In the genomic region with DNA sequence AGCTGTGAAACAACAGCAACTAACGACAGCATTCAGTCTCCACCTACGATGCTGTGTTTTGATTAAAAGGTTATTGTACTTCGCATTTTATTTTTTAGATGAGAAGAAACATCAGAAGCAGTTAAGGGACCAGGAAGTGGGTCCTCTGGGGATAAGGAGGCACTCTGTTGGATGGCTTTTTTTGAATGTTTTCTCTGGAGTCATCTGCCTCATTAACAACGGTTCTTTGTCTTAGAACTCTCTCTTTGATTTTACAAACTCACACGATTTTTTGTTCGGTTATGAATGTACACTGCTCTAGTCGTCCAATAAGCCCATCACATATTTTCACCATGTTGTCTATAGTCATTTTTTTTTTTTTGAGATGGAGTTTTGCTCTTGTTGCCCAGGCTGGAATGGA, we compare ENCODE assay signal across 36 cellular contexts. TPM values are rescaled to one million over a fixed set of nuclear protein-coding genes. Genes with fewer than 3 reads are reported as not detected.
"Had no signal": no experiment of that assay in that cellular context is flagged by ENCODE, and none has a peak within 500 bp of the region (broad histone marks: within the 10 kb centered on the region; RNA-seq: fewer than 3 reads in every experiment).

No MANE protein-coding gene starts in this region.

- H3K4me3 ChIP-seq: Peyer's patch had no signal

- H3K4me3 Mint-ChIP-seq: activated B cell treated with CpG ODN at 0.5 μM for 24 hours; activated CD4-positive, alpha-beta memory T cell treated with anti-CD3 and anti-CD28 coated beads, Interleukin-2, amount 10 ng/mL, durations not matched to agents 7 days and 5 days; activated CD8-positive, alpha-beta memory T cell treated with anti-CD3 and anti-CD28 coated beads, Interleukin-2, amount 10 ng/mL, durations not matched to agents 7 days and 5 days; activated naive CD8-positive, alpha-beta T cell treated with anti-CD3 and anti-CD28 coated beads for 36 hours had no signal

- H3K4me1 Mint-ChIP-seq: activated B cell treated with CpG ODN at 0.5 μM for 24 hours; activated naive CD8-positive, alpha-beta T cell treated with anti-CD3 and anti-CD28 coated beads for 36 hours had no signal

- H3K27me3 ChIP-seq: brain microvascular endothelial cell, Peyer's patch had no signal

- DNase-seq: activated B cell treated with CpG ODN at 0.5 μM for 24 hours; activated CD4-positive, alpha-beta memory T cell treated with anti-CD3 and anti-CD28 coated beads, Interleukin-2, amount 10 ng/mL, durations not matched to agents 7 days and 5 days; activated CD4-positive, alpha-beta T cell treated with anti-CD3 and anti-CD28 coated beads for 4 hours; activated CD4-positive, alpha-beta T cell treated with anti-CD3 and anti-CD28 coated beads, Interleukin-2, amount 50 U/mL, for 1 hour; activated CD4-positive, CD25-positive, alpha-beta regulatory T cell treated with anti-CD3 and anti-CD28 coated beads, Interleukin-2, amount 50 U/mL, for 72 hours; activated CD8-positive, alpha-beta memory T cell treated with anti-CD3 and anti-CD28 coated beads for 24 hours; activated CD8-positive, alpha-beta memory T cell treated with anti-CD3 and anti-CD28 coated beads, Interleukin-2, amount 10 ng/mL, durations not matched to agents 7 days and 5 days; activated CD8-positive, alpha-beta memory T cell treated with anti-CD3 and anti-CD28 coated beads, Interleukin-2, amount 50 U/mL, for 48 hours; activated effector memory CD4-positive, alpha-beta T cell treated with anti-CD3 and anti-CD28 coated beads, Interleukin-2, amount 50 U/mL, for 16 hours; activated naive CD4-positive, alpha-beta T cell; activated naive CD4-positive, alpha-beta T cell treated with anti-CD3 and anti-CD28 coated beads, Interleukin-2, amount 50 U/mL, for 16 hours; activated naive CD8-positive, alpha-beta T cell treated with anti-CD3 and anti-CD28 coated beads for 36 hours; activated T-cell treated with anti-CD3 and anti-CD28 coated beads, Interleukin-2, amount 50 U/mL, for 48 hours; amniotic stem cell; aorta; brain microvascular endothelial cell; central memory CD4-positive, alpha-beta T cell; Kasumi-1; MM.1S; MV-4-11; NCI-H1092; NCI-H1436 treated with DMSO at 0.1 percent for 48 hours; NCI-H1694 treated with DMSO at 0.1 percent for 48 hours; NCI-H2029; NCI-H345; NCI-H524 treated with DMSO at 0.1 percent for 48 hours; NK-92 treated with Interleukin-12 subunit alpha and Interleukin-12 subunit beta, amount 100 ng/mL, for 24 hours; PC-3; Peyer's patch; SIG-M5; SW 1271; T-helper 1 cell; T-helper 2 cell; T-helper 9 cell had no signal

- H3K27me3 Mint-ChIP-seq: activated B cell treated with CpG ODN at 0.5 μM for 24 hours; activated CD4-positive, alpha-beta memory T cell treated with anti-CD3 and anti-CD28 coated beads, Interleukin-2, amount 10 ng/mL, durations not matched to agents 7 days and 5 days; activated CD8-positive, alpha-beta memory T cell treated with anti-CD3 and anti-CD28 coated beads, Interleukin-2, amount 10 ng/mL, durations not matched to agents 7 days and 5 days; activated naive CD8-positive, alpha-beta T cell treated with anti-CD3 and anti-CD28 coated beads for 36 hours had no signal

- H3K36me3 ChIP-seq: brain microvascular endothelial cell, Peyer's patch had no signal

- H3K27ac ChIP-seq: brain microvascular endothelial cell, Peyer's patch, RWPE1 had no signal

- H3K36me3 Mint-ChIP-seq: activated CD8-positive, alpha-beta memory T cell treated with anti-CD3 and anti-CD28 coated beads, Interleukin-2, amount 10 ng/mL, durations not matched to agents 7 days and 5 days; activated naive CD8-positive, alpha-beta T cell treated with anti-CD3 and anti-CD28 coated beads for 36 hours had no signal

- H3K9me3 Mint-ChIP-seq: activated B cell treated with CpG ODN at 0.5 μM for 24 hours; activated CD4-positive, alpha-beta memory T cell treated with anti-CD3 and anti-CD28 coated beads, Interleukin-2, amount 10 ng/mL, durations not matched to agents 7 days and 5 days; activated naive CD8-positive, alpha-beta T cell treated with anti-CD3 and anti-CD28 coated beads for 36 hours had no signal

- H3K9me3 ChIP-seq: Peyer's patch had no signal

- ATAC-seq: activated CD8-positive, alpha-beta memory T cell treated with anti-CD3 and anti-CD28 coated beads, Interleukin-2, amount 10 ng/mL, durations not matched to agents 7 days and 5 days; PC-3; Right ventricle myocardium inferior had no signal

- H3K27ac Mint-ChIP-seq: activated B cell treated with CpG ODN at 0.5 μM for 24 hours; activated CD4-positive, alpha-beta memory T cell treated with anti-CD3 and anti-CD28 coated beads, Interleukin-2, amount 10 ng/mL, durations not matched to agents 7 days and 5 days; activated CD8-positive, alpha-beta memory T cell treated with anti-CD3 and anti-CD28 coated beads, Interleukin-2, amount 10 ng/mL, durations not matched to agents 7 days and 5 days; activated naive CD8-positive, alpha-beta T cell treated with anti-CD3 and anti-CD28 coated beads for 36 hours had no signal

RNA-seq across cellular contexts. Expression of a gene that starts 36.0 kb away (rescaled TPM):
- total RNA-seq: activated B cell treated with CpG ODN at 0.5 μM for 24 hours; activated CD4-positive, alpha-beta memory T cell treated with anti-CD3 and anti-CD28 coated beads, Interleukin-2, amount 10 ng/mL, durations not matched to agents 7 days and 5 days; activated CD8-positive, alpha-beta memory T cell treated with anti-CD3 and anti-CD28 coated beads, Interleukin-2, amount 10 ng/mL, durations not matched to agents 7 days and 5 days; activated naive CD8-positive, alpha-beta T cell treated with anti-CD3 and anti-CD28 coated beads for 36 hours had no signal
